In genomic region chr1:11166744-11167143, GRCh38 we compare ENCODE assay signal across 3 cellular contexts. TPM values are rescaled to one million over a fixed set of nuclear protein-coding genes. Genes with fewer than 3 reads are reported as not detected.
"Had no signal": no experiment of that assay in that cellular context is flagged by ENCODE, and none has a peak within 500 bp of the region (broad histone marks: within the 10 kb centered on the region; RNA-seq: fewer than 3 reads in every experiment).

No MANE protein-coding gene starts in this region.

RNA-seq across cellular contexts. Expression of gene ANGPTL7, which starts 22.4 kb away (rescaled TPM):
- total RNA-seq: LHCN-M2, MCF 10A, NCI-H460 had no signal
